ENCODE assay signal across 27 cellular contexts in genomic region chr6:72873438-72873837, GRCh38.
"Had no signal": no experiment of that assay in that cellular context is flagged by ENCODE, and none has a peak within 500 bp of the region (broad histone marks: within the 10 kb centered on the region; RNA-seq: fewer than 3 reads in every experiment).

No MANE protein-coding gene starts in this region.

- H3K36me3 ChIP-seq: brain microvascular endothelial cell, SJSA1 had no signal

- H3K4me3 ChIP-seq: SJSA1 had no signal

- ATAC-seq: activated CD8-positive, alpha-beta T cell treated with anti-CD3 and anti-CD28 coated beads, Interleukin-2, amount 10 ng/mL, durations not matched to agents 7 days and 5 days; activated naive CD8-positive, alpha-beta T cell treated with anti-CD3 and anti-CD28 coated beads, Interleukin-2, amount 50 U/mL, for 24 hours; Panc1 had no signal

- H3K4me1 ChIP-seq: SJSA1 had no signal

- H3K27ac ChIP-seq: brain microvascular endothelial cell, SJSA1 had no signal

- H3K9me3 ChIP-seq: SJSA1 had no signal

- DNase-seq: activated CD4-positive, alpha-beta T cell treated with anti-CD3 and anti-CD28 coated beads, Interleukin-2, amount 10 ng/mL, durations not matched to agents 24 days and 14 days; activated CD4-positive, alpha-beta T cell treated with anti-CD3 and anti-CD28 coated beads, Interleukin-2, amount 50 U/mL, for 48 hours; activated CD8-positive, alpha-beta T cell treated with anti-CD3 and anti-CD28 coated beads, Interleukin-2, amount 10 ng/mL, durations not matched to agents 7 days and 5 days; activated gamma-delta T cell treated with Interleukin-2 at 50 U/mL for 16 hours; activated naive CD4-positive, alpha-beta T cell treated with anti-CD3 and anti-CD28 coated beads, Interleukin-2, amount 10 ng/mL, durations not matched to agents 7 days and 5 days; activated naive CD8-positive, alpha-beta T cell treated with anti-CD3 and anti-CD28 coated beads, Interleukin-2, amount 50 U/mL, for 24 hours; activated T-cell treated with anti-CD3 and anti-CD28 coated beads, Interleukin-2, amount 50 U/mL, for 24 hours; amniotic stem cell; aorta; brain microvascular endothelial cell; central memory CD4-positive, alpha-beta T cell; KG1; MM.1S; MV-4-11; NCI-H1092; NCI-H1436 treated with DMSO at 0.1 percent for 48 hours; NCI-H1694 treated with DMSO at 0.1 percent for 48 hours; NCI-H2029; NCI-H2107; NCI-H2171; NCI-H510A; NCI-H526; NCI-H774; SHP77 treated with DMSO at 0.1 percent for 48 hours; T1000 had no signal
